Comparison of ENCODE assay signal across 13 cellular contexts in genomic region chr5:173252641-173253040, GRCh38. TPM values are rescaled to one million over a fixed set of nuclear protein-coding genes. Genes with fewer than 3 reads are reported as not detected.
"Had no signal": no experiment of that assay in that cellular context is flagged by ENCODE, and none has a peak within 500 bp of the region (broad histone marks: within the 10 kb centered on the region; RNA-seq: fewer than 3 reads in every experiment).

No MANE protein-coding gene starts in this region.

RNA-seq across cellular contexts. Expression of gene NKX2-5, which starts 17.6 kb away (rescaled TPM):
- total RNA-seq: natural killer cell treated with Interleukin-12 subunit alpha and Interleukin-12 subunit beta and Interleukin-15 and Interleukin-18, amount 100 ng/mL, for 72 hours; posterior vena cava; prostate gland; sciatic nerve; stomach; subcutaneous adipose tissue; temporal lobe; thoracic aorta; thyroid gland; tibial nerve; upper lobe of left lung; ureter; vagina had no signal
